Comparison of ENCODE assay signal across 9 cellular contexts in the genomic region with DNA sequence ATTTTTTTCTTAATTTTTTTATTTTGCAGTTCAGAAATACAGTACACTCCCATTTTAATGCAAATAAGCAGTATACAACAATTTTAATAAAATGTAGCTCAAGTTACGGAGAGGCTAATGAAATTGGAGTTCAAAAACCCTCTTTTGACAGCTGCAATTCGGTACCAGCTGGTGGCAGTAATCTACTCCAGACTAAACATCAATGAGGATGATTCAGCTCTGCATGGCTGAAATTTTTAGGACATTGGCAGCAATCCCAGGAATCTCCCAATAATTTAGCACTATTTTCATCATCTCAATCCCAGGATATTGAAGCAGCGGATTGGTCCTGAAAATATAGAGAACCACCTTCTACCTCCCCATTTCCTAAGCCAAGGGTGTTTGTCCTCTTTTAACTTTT.
DNase-seq lines count a peak whose midpoint lies in the region; ATAC-seq and TF ChIP-seq lines count a peak whose summit lies in the region.
"Had no signal": no experiment of that assay in that cellular context is flagged by ENCODE, and none has a peak within 500 bp of the region (broad histone marks: within the 10 kb centered on the region; RNA-seq: fewer than 3 reads in every experiment).

No MANE protein-coding gene starts in this region.

- H3K27ac ChIP-seq in substantia nigra (ENCODE audit: low read depth, low read length, poor library complexity, severe bottlenecking) (peak overlapping the region; percentile 79), upper lobe of right lung (no peak overlapping the region)
- H3K27ac ChIP-seq: SJSA1 had no signal

- TF ChIP-seq CTCF in fibroblast of villous mesenchyme (IDR thresholded peaks at IDR 0.05; ENCODE audit: insufficient read depth, low read depth, low read length) (peak; percentile 25), upper lobe of right lung (IDR thresholded peaks at IDR 0.05) (no peak)

- no peaks in the 10 kb centered on the region for H3K9me3 ChIP-seq in upper lobe of right lung
- H3K9me3 ChIP-seq: SJSA1 had no signal

- peaks cover 4% of the 10 kb centered on the region for H3K4me1 ChIP-seq in upper lobe of right lung

- ATAC-seq in GM19397 (IDR thresholded peaks at IDR 0.05; ENCODE audit: unreplicated experiment) (no peak), upper lobe of right lung (no peak), HG03469 (IDR thresholded peaks at IDR 0.05; ENCODE audit: unreplicated experiment) (no peak)

- DNase-seq in HS-5 (ENCODE audit: low read depth) = peak; percentile 60
- peak; percentile 32 for DNase-seq in RKO (ENCODE audit: low spot score)
- DNase-seq in fibroblast of villous mesenchyme (ENCODE audit: low read depth) = peak; percentile 82
- DNase-seq in substantia nigra (lab: John Stamatoyannopoulos, UW) = peak in 21 of 49 donors; percentile 2 to 52 (median 11)
- DNase-seq in upper lobe of right lung = no peak
- DNase-seq: cortex of kidney had no signal

- H3K36me3 ChIP-seq in upper lobe of right lung = no peaks in the 10 kb centered on the region
- H3K36me3 ChIP-seq: SJSA1 had no signal

- intact Hi-C loops in upper lobe of right lung (cut with DNase I) = no loop called here

- no peak overlapping the region for H3K4me3 ChIP-seq in fibroblast of villous mesenchyme (ENCODE audit: low read depth, low read length)
- no peak overlapping the region for H3K4me3 ChIP-seq in upper lobe of right lung
- H3K4me3 ChIP-seq: SJSA1 had no signal

- no peaks in the 10 kb centered on the region for H3K27me3 ChIP-seq in upper lobe of right lung
- H3K27me3 ChIP-seq: SJSA1 had no signal
